ENCODE assay signal across 19 cellular contexts in genomic region chr5:114118511-114118910, GRCh38.
DNase-seq lines count a peak whose midpoint lies in the region; ATAC-seq and TF ChIP-seq lines count a peak whose summit lies in the region.
"Had no signal": no experiment of that assay in that cellular context is flagged by ENCODE, and none has a peak within 500 bp of the region (broad histone marks: within the 10 kb centered on the region; RNA-seq: fewer than 3 reads in every experiment).

No MANE protein-coding gene starts in this region.

- H3K36me3 Mint-ChIP-seq in chondrocyte (ENCODE audit: low read depth) (no peaks in the 10 kb centered on the region), type B pancreatic cell (no peaks in the 10 kb centered on the region)
- H3K36me3 Mint-ChIP-seq: CD14-positive monocyte had no signal

- H3K27me3 Mint-ChIP-seq in chondrocyte (ENCODE audit: low read depth) (peaks cover 5% of the 10 kb centered on the region), type B pancreatic cell (peaks cover 3% of the 10 kb centered on the region)

- H3K27ac Mint-ChIP-seq in chondrocyte (ENCODE audit: unreplicated experiment) (no peak overlapping the region), type B pancreatic cell (no peak overlapping the region)
- H3K27ac Mint-ChIP-seq: CD14-positive monocyte; T-helper 1 cell treated with Interleukin-12 subunit alpha and Interleukin-12 subunit beta and Interleukin-4 antibody, amounts not matched to agents 30 μg/mL and 1 μg/mL, for 36 hours had no signal

- peak; percentile 73 for ATAC-seq in GM18520 (IDR thresholded peaks at IDR 0.05; ENCODE audit: unreplicated experiment)
- ATAC-seq in GM19324 (IDR thresholded peaks at IDR 0.05; ENCODE audit: low FRiP score, unreplicated experiment): peak; percentile 75
- ATAC-seq in HG03108 (IDR thresholded peaks at IDR 0.05; ENCODE audit: unreplicated experiment): peak; percentile 52
- ATAC-seq in HG02763 (IDR thresholded peaks at IDR 0.05; ENCODE audit: unreplicated experiment): no peak

- no peak overlapping the region for H3K4me3 Mint-ChIP-seq in chondrocyte (ENCODE audit: unreplicated experiment)
- no peak overlapping the region for H3K4me3 Mint-ChIP-seq in type B pancreatic cell
- H3K4me3 Mint-ChIP-seq: CD14-positive monocyte; T-helper 1 cell treated with Interleukin-12 subunit alpha and Interleukin-12 subunit beta and Interleukin-4 antibody, amounts not matched to agents 30 μg/mL and 1 μg/mL, for 36 hours had no signal

- peak overlapping the region; percentile 82 for H3K27ac ChIP-seq in VCaP
- H3K27ac ChIP-seq: Peyer's patch, SJSA1 had no signal

- no peak for TF ChIP-seq CTCF in VCaP (conservative IDR thresholded peaks at IDR 0.05)
- TF ChIP-seq CTCF in chondrocyte (IDR thresholded peaks at IDR 0.05): no peak
- no peak for TF ChIP-seq CTCF in type B pancreatic cell (conservative IDR thresholded peaks at IDR 0.05)

- H3K4me1 Mint-ChIP-seq in chondrocyte (ENCODE audit: low read depth) (no peaks in the 10 kb centered on the region), type B pancreatic cell (ENCODE audit: unreplicated experiment) (peaks cover 8% of the 10 kb centered on the region)
- H3K4me1 Mint-ChIP-seq: CD14-positive monocyte had no signal

- DNase-seq in chondrocyte (ENCODE audit: low spot score) (no peak), type B pancreatic cell (ENCODE audit: extremely low spot score, unreplicated experiment) (no peak)
- DNase-seq: ACHN, AML-193, DMS153, GDM1, IMR-90, NCI-H1417 treated with DMSO at 0.1 percent for 48 hours, NCI-H187 treated with DMSO at 0.1 percent for 48 hours, NCI-H226, Peyer's patch had no signal

- H3K9me3 Mint-ChIP-seq in chondrocyte (ENCODE audit: low read depth) (no peaks in the 10 kb centered on the region), type B pancreatic cell (peaks cover 8% of the 10 kb centered on the region)
- H3K9me3 Mint-ChIP-seq: T-helper 1 cell treated with Interleukin-12 subunit alpha and Interleukin-12 subunit beta and Interleukin-4 antibody, amounts not matched to agents 30 μg/mL and 1 μg/mL, for 36 hours had no signal
